9 cellular contexts compared by ENCODE assay signal in genomic region chr1:45162636-45163035, GRCh38. TPM values are rescaled to one million over a fixed set of nuclear protein-coding genes. Genes with fewer than 3 reads are reported as not detected.
DNase-seq lines count a peak whose midpoint lies in the region; ATAC-seq and TF ChIP-seq lines count a peak whose summit lies in the region.
"Not testable (repeated sequence)": the region's sequence is repeated elsewhere in the genome, so short reads cannot be mapped to it uniquely, and the experiment has no call there.
"Had no signal": no experiment of that assay in that cellular context is flagged by ENCODE, and none has a peak within 500 bp of the region (broad histone marks: within the 10 kb centered on the region; RNA-seq: fewer than 3 reads in every experiment).

No MANE protein-coding gene starts in this region.

- H3K4me1 ChIP-seq in CD8-positive, alpha-beta memory T cell (ENCODE audit: insufficient read depth, low read length); mucosa of descending colon (ENCODE audit: low read depth): not testable (repeated sequence)

- peaks cover 3 to 22% (median 19%) of the 10 kb centered on the region in 5 donors for H3K9me3 Mint-ChIP-seq in CD8-positive, alpha-beta memory T cell
- peaks cover 19% of the 10 kb centered on the region for H3K9me3 Mint-ChIP-seq in activated T-cell treated with anti-CD3 and anti-CD28 coated beads, Interleukin-2, amount 50 U/mL, for 4 hours

- DNase-seq in CD8-positive, alpha-beta memory T cell: peak in 3 of 5 donors; percentile 5 to 56 (median 52)
- not testable (repeated sequence) for DNase-seq in T-helper 17 cell; activated T-cell treated with anti-CD3 and anti-CD28 coated beads, Interleukin-2, amount 50 U/mL, for 4 hours
- DNase-seq in activated CD4-positive, alpha-beta T cell treated with anti-CD3 and anti-CD28 coated beads, Interleukin-2, amount 50 U/mL, for 4 hours: peak; percentile 11 to 16
- DNase-seq in activated naive CD4-positive, alpha-beta T cell treated with anti-CD3 and anti-CD28 coated beads, Interleukin-2, amount 50 U/mL, for 16 hours: peak; percentile 25
- peak; percentile 32 to 73 (median 48) for DNase-seq in mucosa of descending colon
- peak; percentile 13 for DNase-seq in stimulated activated CD4-positive, alpha-beta T cell treated with anti-CD3 and anti-CD28 coated beads, Interleukin-4, amount 100 ng/mL, for 1 hour

- ATAC-seq in T-helper 17 cell; activated T-cell treated with anti-CD3 and anti-CD28 coated beads, Interleukin-2, amount 50 U/mL, for 4 hours; mucosa of descending colon: not testable (repeated sequence)

- peak overlapping the region in 3 of 7 donors; percentile 32 to 61 (median 41) for H3K4me3 Mint-ChIP-seq in CD8-positive, alpha-beta memory T cell
- H3K4me3 Mint-ChIP-seq in T-helper 17 cell: peak overlapping the region; percentile 26
- peak overlapping the region; percentile 69 for H3K4me3 Mint-ChIP-seq in activated T-cell treated with anti-CD3 and anti-CD28 coated beads, Interleukin-2, amount 50 U/mL, for 4 hours

- H3K27ac Mint-ChIP-seq in CD8-positive, alpha-beta memory T cell: peak overlapping the region in 2 of 8 donors; percentile 29 to 33
- not testable (repeated sequence) for H3K27ac Mint-ChIP-seq in T-helper 17 cell

- not testable (repeated sequence) for H3K27me3 Mint-ChIP-seq in CD8-positive, alpha-beta memory T cell; T-helper 17 cell; activated T-cell treated with anti-CD3 and anti-CD28 coated beads, Interleukin-2, amount 50 U/mL, for 4 hours (ENCODE audit: low read depth)

- H3K4me1 Mint-ChIP-seq in CD8-positive, alpha-beta memory T cell: peaks cover 18 to 27% (median 22%) of the 10 kb centered on the region in 3 donors
- H3K4me1 Mint-ChIP-seq in T-helper 17 cell: not testable (repeated sequence)
- peaks cover 29% of the 10 kb centered on the region for H3K4me1 Mint-ChIP-seq in activated T-cell treated with anti-CD3 and anti-CD28 coated beads, Interleukin-2, amount 50 U/mL, for 4 hours (ENCODE audit: low read depth)

- not testable (repeated sequence) for H3K27me3 ChIP-seq in CD8-positive, alpha-beta memory T cell (ENCODE audit: insufficient read depth, low read length, poor library complexity, severe bottlenecking)

- not testable (repeated sequence) for H3K36me3 ChIP-seq in CD8-positive, alpha-beta memory T cell (ENCODE audit: insufficient read depth, low read length); mucosa of descending colon (ENCODE audit: low read depth)

- H3K9me3 ChIP-seq in CD8-positive, alpha-beta memory T cell (ENCODE audit: low read length); T-helper 17 cell (ENCODE audit: control insufficient read depth, low read length, poor library complexity, severe bottlenecking); mucosa of descending colon: not testable (repeated sequence)

- not testable (repeated sequence) for TF ChIP-seq CTCF in mucosa of descending colon (IDR thresholded peaks at IDR 0.05)

- not testable (repeated sequence) for H3K27ac ChIP-seq in CD8-positive, alpha-beta memory T cell (ENCODE audit: low read depth, low read length)

- POLR2A ChIA-PET in CD8-positive, alpha-beta memory T cell (lab: Charles Lee): not testable (repeated sequence)

- CTCF ChIA-PET in CD8-positive, alpha-beta memory T cell (lab: Charles Lee): not testable (repeated sequence)

- H3K4me3 ChIP-seq in CD8-positive, alpha-beta memory T cell (ENCODE audit: low read length); mucosa of descending colon: not testable (repeated sequence)

- intact Hi-C loops in mucosa of descending colon (cut with DNase I, micrococcal nuclease): not testable (repeated sequence)

- peaks cover 1 to 24% (median 2%) of the 10 kb centered on the region in 3 donors for H3K36me3 Mint-ChIP-seq in CD8-positive, alpha-beta memory T cell
- not testable (repeated sequence) for H3K36me3 Mint-ChIP-seq in T-helper 17 cell (ENCODE audit: low read depth); activated T-cell treated with anti-CD3 and anti-CD28 coated beads, Interleukin-2, amount 50 U/mL, for 4 hours (ENCODE audit: insufficient read depth)

RNA-seq across cellular contexts. Expression of gene ZSWIM5, which starts 43.8 kb away (rescaled TPM):
- total RNA-seq in CD8-positive, alpha-beta memory T cell: 1 to 10 TPM; 1.3 to 1.4 TPM
- 0.69 TPM for polyA plus RNA-seq in CD8-positive, alpha-beta memory T cell
- total RNA-seq in T-helper 17 cell (1 to 10 TPM; 1.6 to 2.1 TPM), mucosa of descending colon (10 to 100 TPM in 2 of 3 donors, 1 to 10 TPM in 1; 6.9 to 16.5 (median 10.1) TPM)
- total RNA-seq in activated T-cell treated with anti-CD3 and anti-CD28 coated beads, Interleukin-2, amount 50 U/mL, for 4 hours: 1 to 10 TPM in 1 of 3 donors, under 1 TPM in 2; 0.63 to 1.1 (median 0.68) TPM
- total RNA-seq: HT1080 had no signal
- polyA plus RNA-seq: CD14-positive monocyte had no signal
